10 cellular contexts compared by ENCODE assay signal in genomic region chr2:53202063-53202462, GRCh38.
A peak's percentile ranks its signal among the peaks of the same experiment; 100 is the strongest.
DNase-seq lines count a peak whose midpoint lies in the region; ATAC-seq and TF ChIP-seq lines count a peak whose summit lies in the region.
"Had no signal": no experiment of that assay in that cellular context is flagged by ENCODE, and none has a peak within 500 bp of the region (broad histone marks: within the 10 kb centered on the region; RNA-seq: fewer than 3 reads in every experiment).

No MANE protein-coding gene starts in this region.

- H3K4me3 ChIP-seq in breast epithelium, result no peak overlapping the region
- no peak overlapping the region for H3K4me3 ChIP-seq in cardiac muscle cell
- H3K4me3 ChIP-seq in naive thymus-derived CD4-positive, alpha-beta T cell (ENCODE audit: low read length), result no peak overlapping the region

- H3K36me3 ChIP-seq in breast epithelium (no peaks in the 10 kb centered on the region), cardiac muscle cell (no peaks in the 10 kb centered on the region)
- H3K36me3 ChIP-seq in naive thymus-derived CD4-positive, alpha-beta T cell (ENCODE audit: control insufficient read depth in 2 of 3, insufficient read depth in 3 of 3, low read length in 3 of 3), result no peaks in the 10 kb centered on the region

- H3K27me3 ChIP-seq in breast epithelium (no peaks in the 10 kb centered on the region), cardiac muscle cell (no peaks in the 10 kb centered on the region)
- no peaks in the 10 kb centered on the region for H3K27me3 ChIP-seq in naive thymus-derived CD4-positive, alpha-beta T cell (ENCODE audit: control insufficient read depth in 2 of 2, insufficient read depth in 2 of 2, low read length in 2 of 2)

- TF ChIP-seq POLR2A in breast epithelium (IDR thresholded peaks at IDR 0.05), result no peak

- peak; percentile 91 for DNase-seq in MCF 10A (ENCODE audit: unreplicated experiment)
- no peak for DNase-seq in breast epithelium (ENCODE audit: low spot score in 2 of 2)
- peak; percentile 52 for DNase-seq in RKO (ENCODE audit: low spot score)
- DNase-seq in cardiac muscle cell (ENCODE audit: low read depth in 1 of 2, low spot score in 1 of 2), result peak; percentile 32 to 80
- DNase-seq in T-helper 2 cell, result no peak
- DNase-seq in naive thymus-derived CD4-positive, alpha-beta T cell, result no peak
- DNase-seq: CD4-positive, CD25-positive, alpha-beta regulatory T cell; naive B cell had no signal

- peaks cover 15% of the 10 kb centered on the region for H3K4me1 Mint-ChIP-seq in MCF 10A (ENCODE audit: insufficient read depth, unreplicated experiment)
- no peaks in the 10 kb centered on the region for H3K4me1 Mint-ChIP-seq in naive thymus-derived CD4-positive, alpha-beta T cell
- H3K4me1 Mint-ChIP-seq: CD4-positive, CD25-positive, alpha-beta regulatory T cell; naive B cell had no signal

- POLR2A ChIA-PET in MCF 10A (lab: Yijun Ruan, JAX), result interaction anchor here (1.0 kb wide), 1 partner anchor 8 kb away, joined by 3 read pairs; no protein-coding TSS in a partner anchor
- POLR2A ChIA-PET in naive thymus-derived CD4-positive, alpha-beta T cell (lab: Charles Lee), result no interaction called here

- ATAC-seq in HG02981 (IDR thresholded peaks at IDR 0.05; ENCODE audit: unreplicated experiment) (no peak), HG03025 (IDR thresholded peaks at IDR 0.05; ENCODE audit: low FRiP score, unreplicated experiment) (no peak)
- no peak for ATAC-seq in naive thymus-derived CD4-positive, alpha-beta T cell

- H3K4me3 Mint-ChIP-seq in MCF 10A (ENCODE audit: unreplicated experiment), result no peak overlapping the region
- no peak overlapping the region for H3K4me3 Mint-ChIP-seq in naive thymus-derived CD4-positive, alpha-beta T cell
- H3K4me3 Mint-ChIP-seq: CD4-positive, CD25-positive, alpha-beta regulatory T cell; naive B cell had no signal

- peak overlapping the region; percentile 76 for H3K27ac Mint-ChIP-seq in MCF 10A (ENCODE audit: low read depth, unreplicated experiment)
- no peak overlapping the region for H3K27ac Mint-ChIP-seq in naive thymus-derived CD4-positive, alpha-beta T cell
- H3K27ac Mint-ChIP-seq: CD4-positive, CD25-positive, alpha-beta regulatory T cell; naive B cell had no signal

- H3K4me1 ChIP-seq in breast epithelium, result no peaks in the 10 kb centered on the region
- H3K4me1 ChIP-seq in cardiac muscle cell (ENCODE audit: low read depth), result peaks cover 18% of the 10 kb centered on the region
- no peaks in the 10 kb centered on the region for H3K4me1 ChIP-seq in naive thymus-derived CD4-positive, alpha-beta T cell (ENCODE audit: control insufficient read depth in 2 of 2, insufficient read depth in 2 of 2, low read length in 2 of 2)

- TF ChIP-seq CTCF in MCF 10A (IDR thresholded peaks at IDR 0.05; ENCODE audit: unreplicated experiment) (peak; percentile 55), breast epithelium (IDR thresholded peaks at IDR 0.05) (no peak), cardiac muscle cell (IDR thresholded peaks at IDR 0.05; ENCODE audit: low read depth, low read length) (no peak)

- H3K27ac ChIP-seq in breast epithelium, result no peak overlapping the region
- H3K27ac ChIP-seq in cardiac muscle cell, result peak overlapping the region; percentile 12
- H3K27ac ChIP-seq in naive thymus-derived CD4-positive, alpha-beta T cell (ENCODE audit: low read depth, low read length), result no peak overlapping the region

- H3K36me3 Mint-ChIP-seq in MCF 10A (ENCODE audit: insufficient read depth, unreplicated experiment), result no peaks in the 10 kb centered on the region
- no peaks in the 10 kb centered on the region for H3K36me3 Mint-ChIP-seq in naive thymus-derived CD4-positive, alpha-beta T cell
- H3K36me3 Mint-ChIP-seq: CD4-positive, CD25-positive, alpha-beta regulatory T cell; naive B cell had no signal

- intact Hi-C loops in MCF 10A (cut with micrococcal nuclease), result loop anchor here (1.0 to 10.0 kb wide), 8 partner anchors 71 to 786 kb away; no protein-coding TSS in a partner anchor
- intact Hi-C loops in breast epithelium (cut with DNase I; ENCODE audit: low total_unique reads), result no loop called here
- intact Hi-C loops in naive thymus-derived CD4-positive, alpha-beta T cell (cut with micrococcal nuclease), result no loop called here

- CTCF ChIA-PET in MCF 10A (lab: Yijun Ruan, JAX), result interaction anchor here (0.6 to 3.6 kb wide), 19 partner anchors 8 to 1800 kb away, joined by 3 to 22 read pairs (median 3); no protein-coding TSS in a partner anchor
- CTCF ChIA-PET in naive thymus-derived CD4-positive, alpha-beta T cell (lab: Charles Lee), result no interaction called here

- no peaks in the 10 kb centered on the region for H3K27me3 Mint-ChIP-seq in MCF 10A (ENCODE audit: insufficient read depth, unreplicated experiment)
- H3K27me3 Mint-ChIP-seq in naive thymus-derived CD4-positive, alpha-beta T cell, result no peaks in the 10 kb centered on the region
- H3K27me3 Mint-ChIP-seq: CD4-positive, CD25-positive, alpha-beta regulatory T cell had no signal

- H3K9me3 ChIP-seq in breast epithelium, result no peaks in the 10 kb centered on the region
- H3K9me3 ChIP-seq in cardiac muscle cell (ENCODE audit: low read depth), result no peaks in the 10 kb centered on the region
- no peaks in the 10 kb centered on the region for H3K9me3 ChIP-seq in naive thymus-derived CD4-positive, alpha-beta T cell (ENCODE audit: control insufficient read depth in 2 of 3, low read length in 3 of 3)

- no TSS peak for BruUV-seq in MCF 10A (replicated peaks; lab: Mats Ljungman, UMichigan)

- H3K9me3 Mint-ChIP-seq in MCF 10A (ENCODE audit: unreplicated experiment), result no peaks in the 10 kb centered on the region
- peaks cover 0 to 14% (median 0%) of the 10 kb centered on the region in 11 donors for H3K9me3 Mint-ChIP-seq in naive thymus-derived CD4-positive, alpha-beta T cell

Comparison
In these comparisons a context has a peak if more than half of its experiments do, and no peak if none do; other contexts are left out.
1. DNase-seq: peak in MCF 10A (single experiment), RKO (single experiment) and cardiac muscle cell (2 of 2); none in breast epithelium (0 of 2), T-helper 2 cell (0 of 5) and naive thymus-derived CD4-positive, alpha-beta T cell (0 of 9).